ENCODE assay signal across 19 cellular contexts in genomic region chr4:13665711-13666660, GRCh38.
"Had no signal": no experiment of that assay in that cellular context is flagged by ENCODE, and none has a peak within 500 bp of the region (broad histone marks: within the 10 kb centered on the region; RNA-seq: fewer than 3 reads in every experiment).

No MANE protein-coding gene starts in this region.

- H3K9me3 Mint-ChIP-seq: activated CD4-positive, alpha-beta memory T cell treated with anti-CD3 and anti-CD28 coated beads, Interleukin-2, amount 10 ng/mL, durations not matched to agents 7 days and 5 days had no signal

- H3K4me1 ChIP-seq: suprapubic skin, upper lobe of left lung had no signal

- H3K27me3 ChIP-seq: suprapubic skin, upper lobe of left lung had no signal

- ATAC-seq: T-helper 17 cell, WTC11 had no signal

- H3K9me3 ChIP-seq: suprapubic skin, upper lobe of left lung had no signal

- H3K36me3 ChIP-seq: suprapubic skin, upper lobe of left lung had no signal

- H3K4me1 Mint-ChIP-seq: activated CD4-positive, alpha-beta memory T cell treated with anti-CD3 and anti-CD28 coated beads, Interleukin-2, amount 10 ng/mL, durations not matched to agents 7 days and 5 days; nephron; T-helper 17 cell had no signal

- H3K27ac ChIP-seq: suprapubic skin, upper lobe of left lung had no signal

- H3K27ac Mint-ChIP-seq: activated CD4-positive, alpha-beta memory T cell treated with anti-CD3 and anti-CD28 coated beads, Interleukin-2, amount 10 ng/mL, durations not matched to agents 7 days and 5 days; activated naive CD8-positive, alpha-beta T cell; nephron; T-helper 17 cell; WTC11 had no signal

- H3K4me3 ChIP-seq: suprapubic skin, upper lobe of left lung had no signal

- FAIRE-seq: small intestine had no signal

- H3K4me3 Mint-ChIP-seq: activated CD4-positive, alpha-beta memory T cell treated with anti-CD3 and anti-CD28 coated beads, Interleukin-2, amount 10 ng/mL, durations not matched to agents 7 days and 5 days; activated naive CD8-positive, alpha-beta T cell; nephron; T-helper 17 cell; WTC11 had no signal

- DNase-seq: activated CD4-positive, alpha-beta memory T cell treated with anti-CD3 and anti-CD28 coated beads, Interleukin-2, amount 10 ng/mL, durations not matched to agents 7 days and 5 days; activated CD4-positive, alpha-beta T cell treated with anti-CD3 and anti-CD28 coated beads for 4 hours; activated effector memory CD4-positive, alpha-beta T cell treated with anti-CD3 and anti-CD28 coated beads, Interleukin-2, amount 50 U/mL, for 16 hours; activated T-cell treated with anti-CD3 and anti-CD28 coated beads, Interleukin-2, amount 50 U/mL, for 48 hours; dermis blood vessel endothelial cell; glutamatergic neuron; hypothalamus; kidney glomerular epithelial cell; nucleus accumbens; small intestine; stimulated activated CD4-positive, alpha-beta T cell treated with anti-CD3 and anti-CD28 coated beads, Interleukin-4, amount 100 ng/mL, for 4 hours; stimulated activated CD8-positive, alpha-beta memory T cell treated with anti-CD3 and anti-CD28 coated beads, Interleukin-4, amount 100 ng/mL, for 48 hours; stimulated activated naive CD4-positive, alpha-beta T cell treated with Interleukin-2 at 50 U/mL for 16 hours; T-helper 17 cell; upper lobe of left lung had no signal

- H3K27me3 Mint-ChIP-seq: activated CD4-positive, alpha-beta memory T cell treated with anti-CD3 and anti-CD28 coated beads, Interleukin-2, amount 10 ng/mL, durations not matched to agents 7 days and 5 days had no signal

- H3K36me3 Mint-ChIP-seq: activated naive CD8-positive, alpha-beta T cell; WTC11 had no signal
